11 cellular contexts compared by ENCODE assay signal in genomic region chr10:132216441-132216840, GRCh38. TPM values are rescaled to one million over a fixed set of nuclear protein-coding genes. Genes with fewer than 3 reads are reported as not detected.
DNase-seq lines count a peak whose midpoint lies in the region; ATAC-seq, FAIRE-seq and TF ChIP-seq lines count a peak whose summit lies in the region.
"Not testable (repeated sequence)": the region's sequence is repeated elsewhere in the genome, so short reads cannot be mapped to it uniquely, and the experiment has no call there.
"Had no signal": no experiment of that assay in that cellular context is flagged by ENCODE, and none has a peak within 500 bp of the region (broad histone marks: within the 10 kb centered on the region; RNA-seq: fewer than 3 reads in every experiment).

No MANE protein-coding gene starts in this region.

- H3K9me3 Mint-ChIP-seq in glutamatergic neuron (ENCODE audit: unreplicated experiment) = peaks cover 28% of the 10 kb centered on the region

- H3K9ac ChIP-seq in BLaER1; kidney (ENCODE audit: low read length in 2 of 2): not testable (repeated sequence)

- not testable (repeated sequence) for H3K27ac ChIP-seq in A549; BLaER1; HEK293 (ENCODE audit: extremely low read depth, low read depth, low read length); right cardiac atrium (ENCODE audit: low read length); kidney (ENCODE audit: low read depth in 2 of 2, low read length in 2 of 2)

- not testable (repeated sequence) for H3K4me2 ChIP-seq in A549, BLaER1

- FAIRE-seq in A549 (lab: Jason Lieb, UNC); kidney (lab: Jason Lieb, UNC): not testable (repeated sequence)

- TF ChIP-seq CTCF in A549 (IDR thresholded peaks at IDR 0.05); HEK293 (tag by site-specific recombination; IDR thresholded peaks at IDR 0.05); glutamatergic neuron (IDR thresholded peaks at IDR 0.05; ENCODE audit: partially characterized antibody, unreplicated experiment); kidney (IDR thresholded peaks at IDR 0.05; ENCODE audit: borderline replicate concordance, extremely low read depth, insufficient read depth): not testable (repeated sequence)

- ATAC-seq in A549, left ventricle myocardium superior, right cardiac atrium: not testable (repeated sequence)

- H3K4me1 ChIP-seq in A549; HEK293 (ENCODE audit: control insufficient read depth, insufficient read depth, low read length); right cardiac atrium (ENCODE audit: control insufficient read depth, insufficient read depth, low read length); kidney (ENCODE audit: control insufficient read depth in 1 of 2, insufficient read depth in 1 of 2, low read depth in 1 of 2, low read length in 2 of 2): not testable (repeated sequence)
- H3K4me1 ChIP-seq in BLaER1 = peaks cover 19% of the 10 kb centered on the region

- peaks cover 20% of the 10 kb centered on the region for H3K36me3 ChIP-seq in BLaER1
- H3K36me3 ChIP-seq in HEK293 (ENCODE audit: control insufficient read depth in 2 of 2, insufficient read depth in 1 of 2, low read length in 2 of 2); kidney (ENCODE audit: control insufficient read depth in 1 of 2, insufficient read depth in 2 of 2, low read length in 2 of 2): not testable (repeated sequence)

- not testable (repeated sequence) for H3K27ac Mint-ChIP-seq in glutamatergic neuron (ENCODE audit: unreplicated experiment)

- POLR2A ChIA-PET in A549 (lab: Yijun Ruan, JAX); HEK293 (lab: Yijun Ruan, JAX): not testable (repeated sequence)

- TF ChIP-seq POLR2A in A549 (IDR thresholded peaks at IDR 0.05; ENCODE audit: low read length) = not testable (repeated sequence)

- CTCF ChIA-PET in A549 (lab: Yijun Ruan, JAX) = interaction anchor here (0.7 to 1.8 kb wide), 3 partner anchors 8 to 137 kb away, joined by 3 to 5 read pairs (median 4); no protein-coding TSS in a partner anchor
- CTCF ChIA-PET in HEK293 (lab: Yijun Ruan, JAX) = not testable (repeated sequence)

- intact Hi-C loops in left ventricle myocardium superior (cut with micrococcal nuclease); right cardiac atrium (cut with DNase I); kidney (cut with DNase I): not testable (repeated sequence)

- H3K27me3 Mint-ChIP-seq in glutamatergic neuron (ENCODE audit: unreplicated experiment) = peaks cover 11% of the 10 kb centered on the region

- H3K9me3 ChIP-seq in A549 (peaks cover 33% of the 10 kb centered on the region), BLaER1 (peaks cover 69% of the 10 kb centered on the region)
- H3K9me3 ChIP-seq in HEK293 (ENCODE audit: control insufficient read depth, insufficient read depth, low read depth, low read length); right cardiac atrium (ENCODE audit: control insufficient read depth, low read length); kidney (ENCODE audit: control insufficient read depth in 1 of 2, low read length in 2 of 2): not testable (repeated sequence)

- H3K4me3 ChIP-seq in A549; HEK293 (ENCODE audit: low read depth, low read length); right cardiac atrium (ENCODE audit: low read length); kidney (ENCODE audit: low read length in 2 of 2): not testable (repeated sequence)
- 0 out of 2 replicates have a peak overlapping the region, but pooled peaks have one; percentile 7 for H3K4me3 ChIP-seq in BLaER1

- WGBS in A549 (ENCODE audit: missing lambda C conversion rate) = 93% methylated on average over 3 of the region's 3 CpGs
- 87% methylated on average over 3 of the region's 3 CpGs for WGBS in right cardiac atrium

- not testable (repeated sequence) for H3K27me3 ChIP-seq in BLaER1; right cardiac atrium (ENCODE audit: control insufficient read depth, insufficient read depth)

- H3K4me3 Mint-ChIP-seq in glutamatergic neuron (ENCODE audit: unreplicated experiment) = not testable (repeated sequence)

- H3K4me1 Mint-ChIP-seq in glutamatergic neuron (ENCODE audit: low read depth, unreplicated experiment) = not testable (repeated sequence)

- peaks cover 57% of the 10 kb centered on the region for H3K36me3 Mint-ChIP-seq in glutamatergic neuron (ENCODE audit: unreplicated experiment)

- not testable (repeated sequence) for DNase-seq in A549 (ENCODE audit: low read depth in 1 of 2, low spot score in 1 of 2)
- DNase-seq in glutamatergic neuron = peak; percentile 5
- DNase-seq in left ventricle myocardium superior = peak; percentile 2
- DNase-seq in right cardiac atrium = peak in 2 of 3 donors; percentile 15 to 18
- DNase-seq in kidney = peak; percentile 39

- TF ChIP-seq RAD21 in A549 (conservative IDR thresholded peaks at IDR 0.05 in 1 of 2, IDR thresholded peaks at IDR 0.05 in 1 of 2) = not testable (repeated sequence)

- not testable (repeated sequence) for H4K20me1 ChIP-seq in BLaER1

- TF ChIP-seq EP300 in A549 (IDR thresholded peaks at IDR 0.05) = not testable (repeated sequence)

TF ChIP-seq in A549, 52 proteins besides CTCF, POLR2A, EP300 and RAD21:
- TF ChIP-seq ZFP36 (IDR thresholded peaks at IDR 0.05; ENCODE audit: borderline replicate concordance, partially characterized antibody) = peak; percentile 19
TF ChIP-seq in A549: peak in this region for 1; not testable (repeated sequence) for 51.

TF ChIP-seq in HEK293, 187 proteins besides CTCF, POLR2A, EP300 and RAD21:
- TF ChIP-seq ZNF585B (tag by site-specific recombination; IDR thresholded peaks at IDR 0.05) = peak; percentile 96
TF ChIP-seq in HEK293: peak in this region for 1; not testable (repeated sequence) for 186.

RNA-seq across cellular contexts. Expression of gene DPYSL4, which starts 29.7 kb away (rescaled TPM):
- polyA plus RNA-seq in A549 (2011; rRNA removed) = 2.9 and 3.9 TPM in 2 replicates
- 8.2 and 10.2 TPM in 2 replicates for polyA plus RNA-seq in A549 (2012; cell fraction: cytosol; rRNA removed)
- polyA plus RNA-seq in A549 (2012; cell fraction: nucleus; rRNA removed) = 29.3 and 36.3 TPM in 2 replicates
- 13.5 to 14.1 TPM (median 14.0 TPM) in 3 replicates for polyA plus RNA-seq in A549 (2017; fragmentation: RNase III; extraction: RNeasy Plus Mini Kit Qiagen cat#74134 plus additional on column Dnase treatment)
- 2.6 and 5.1 TPM in 2 replicates for polyA minus RNA-seq in A549 (2011; rRNA and poly(A)+ RNA removed)
- 402 TPM for total RNA-seq in glutamatergic neuron (ENCODE audit: unreplicated experiment)
- 45.2 TPM for total RNA-seq in left ventricle myocardium superior
- total RNA-seq in right cardiac atrium = 10 to 100 TPM in 1 of 4 donors, 1 to 10 TPM in 3; 1.9 to 13.8 (median 5.6) TPM
- 11.0 TPM for polyA plus RNA-seq in right cardiac atrium
- total RNA-seq in kidney = 0.60 TPM
- polyA plus RNA-seq in kidney (ENCODE audit: insufficient read depth, low read depth, low replicate concordance) = not detected
- total RNA-seq: Caco-2, Calu3 had no signal
- polyA plus RNA-seq: CD14-positive monocyte; CD8-positive, alpha-beta memory T cell had no signal
